18 cellular contexts compared by ENCODE assay signal in the genomic region with DNA sequence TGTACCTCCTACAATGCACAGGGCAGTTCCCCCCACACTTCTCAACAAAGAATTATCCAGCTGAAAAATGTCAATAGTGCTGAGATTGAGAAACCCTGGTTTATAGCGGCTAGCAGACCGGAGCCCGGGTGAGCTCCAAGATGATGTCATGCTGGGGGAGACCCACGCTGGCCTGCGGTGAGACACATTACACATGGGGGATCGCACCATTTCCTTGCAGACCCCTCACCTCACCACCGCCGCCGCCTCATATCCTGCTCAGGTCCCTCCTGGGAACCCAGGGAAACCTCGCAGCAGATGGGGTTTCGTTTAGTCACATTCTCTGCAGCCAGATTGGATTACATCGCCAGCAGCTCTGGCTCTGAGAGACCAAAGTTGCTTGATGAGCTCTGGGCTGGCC. TPM values are rescaled to one million over a fixed set of nuclear protein-coding genes. Genes with fewer than 3 reads are reported as not detected.
DNase-seq lines count a peak whose midpoint lies in the region; FAIRE-seq and TF ChIP-seq lines count a peak whose summit lies in the region.
"Had no signal": no experiment of that assay in that cellular context is flagged by ENCODE, and none has a peak within 500 bp of the region (broad histone marks: within the 10 kb centered on the region; RNA-seq: fewer than 3 reads in every experiment).

No MANE protein-coding gene starts in this region.

- no peak for TF ChIP-seq CTCF in glutamatergic neuron (IDR thresholded peaks at IDR 0.05; ENCODE audit: partially characterized antibody, unreplicated experiment)

- FAIRE-seq in RCC 7860 (lab: Jason Lieb, UNC) (no peak), GM19239 (lab: Jason Lieb, UNC) (no peak)
- FAIRE-seq: colon had no signal

- H2BK5ac ChIP-seq in trophoblast cell (ENCODE audit: low read depth, low read length, poor library complexity) = no peak overlapping the region

- H3K36me3 Mint-ChIP-seq in glutamatergic neuron (ENCODE audit: unreplicated experiment) = no peaks in the 10 kb centered on the region
- H3K36me3 Mint-ChIP-seq in activated CD4-positive, alpha-beta T cell treated with anti-CD3 and anti-CD28 coated beads, Interleukin-2, amount 10 ng/mL, durations not matched to agents 7 days and 5 days (ENCODE audit: low read depth) = no peaks in the 10 kb centered on the region
- no peaks in the 10 kb centered on the region for H3K36me3 Mint-ChIP-seq in activated T-cell treated with anti-CD3 and anti-CD28 coated beads, Interleukin-2, amount 50 U/mL, for 24 hours (ENCODE audit: low read depth)
- H3K36me3 Mint-ChIP-seq: activated naive CD8-positive, alpha-beta T cell treated with anti-CD3 and anti-CD28 coated beads for 36 hours; memory B cell had no signal

- H3K9me3 Mint-ChIP-seq in glutamatergic neuron (ENCODE audit: unreplicated experiment) = peaks cover 2% of the 10 kb centered on the region
- H3K9me3 Mint-ChIP-seq in activated CD4-positive, alpha-beta T cell treated with anti-CD3 and anti-CD28 coated beads, Interleukin-2, amount 10 ng/mL, durations not matched to agents 7 days and 5 days = no peaks in the 10 kb centered on the region
- H3K9me3 Mint-ChIP-seq in activated T-cell treated with anti-CD3 and anti-CD28 coated beads, Interleukin-2, amount 50 U/mL, for 24 hours = no peaks in the 10 kb centered on the region
- H3K9me3 Mint-ChIP-seq: activated naive CD8-positive, alpha-beta T cell treated with anti-CD3 and anti-CD28 coated beads for 36 hours; memory B cell had no signal

- DNase-seq in DMS 273 (lab: John Stamatoyannopoulos, UW; ENCODE audit: unreplicated experiment) = peak; percentile 86
- peak; percentile 73 for DNase-seq in RCC 7860 (ENCODE audit: low spot score)
- peak; percentile 76 for DNase-seq in glutamatergic neuron
- no peak for DNase-seq in trophoblast cell
- DNase-seq in GM19239 (ENCODE audit: insufficient read length, low spot score) = no peak
- DNase-seq in UCSD-AML1 (lab: John Stamatoyannopoulos, UW; ENCODE audit: unreplicated experiment) = no peak
- DNase-seq in activated CD4-positive, alpha-beta T cell treated with anti-CD3 and anti-CD28 coated beads, Interleukin-2, amount 10 ng/mL, durations not matched to agents 7 days and 5 days = no peak
- no peak for DNase-seq in activated T-cell treated with anti-CD3 and anti-CD28 coated beads, Interleukin-2, amount 50 U/mL, for 24 hours
- DNase-seq: activated CD8-positive, alpha-beta memory T cell treated with anti-CD3 and anti-CD28 coated beads, Interleukin-2, amount 50 U/mL, for 4 hours; activated naive CD8-positive, alpha-beta T cell treated with anti-CD3 and anti-CD28 coated beads for 36 hours; DMS153; MM.1S had no signal

- no peak overlapping the region for H3K4me2 ChIP-seq in trophoblast cell (ENCODE audit: low read length)

- POLR2A ChIA-PET in activated CD4-positive, alpha-beta T cell treated with anti-CD3 and anti-CD28 coated beads, Interleukin-2, amount 10 ng/mL, durations not matched to agents 7 days and 5 days (lab: Charles Lee) = no interaction called here

- H2AK5ac ChIP-seq in trophoblast cell (ENCODE audit: low read length) = no peak overlapping the region

- no peaks in the 10 kb centered on the region for H3K36me3 ChIP-seq in trophoblast cell (ENCODE audit: control insufficient read depth in 1 of 2, insufficient read depth in 2 of 2, low read length in 2 of 2)
- H3K36me3 ChIP-seq: HAP-1, suprapubic skin had no signal

- H4K12ac ChIP-seq in trophoblast cell (ENCODE audit: low read depth, low read length) = no peak overlapping the region

- H2AFZ ChIP-seq in trophoblast cell (ENCODE audit: insufficient read depth, low read length, poor library complexity) = no peak overlapping the region

- no peaks in the 10 kb centered on the region for H3K79me2 ChIP-seq in trophoblast cell (ENCODE audit: control insufficient read depth, insufficient read depth, low read length, poor library complexity)

- CTCF ChIA-PET in activated CD4-positive, alpha-beta T cell treated with anti-CD3 and anti-CD28 coated beads, Interleukin-2, amount 10 ng/mL, durations not matched to agents 7 days and 5 days (lab: Charles Lee) = interaction anchor here (1.5 kb wide), 1 partner anchor 9 kb away, joined by 4 read pairs; no protein-coding TSS in a partner anchor

- no peaks in the 10 kb centered on the region for H3K79me1 ChIP-seq in trophoblast cell (ENCODE audit: low read length)

- H4K91ac ChIP-seq in trophoblast cell (ENCODE audit: low read depth, low read length) = no peak overlapping the region

- no peak overlapping the region for H3K9ac ChIP-seq in trophoblast cell (ENCODE audit: low read length)

- H3K27ac ChIP-seq in trophoblast cell (ENCODE audit: low read depth, low read length) = no peak overlapping the region
- H3K27ac ChIP-seq: SK-N-MC, suprapubic skin, VCaP had no signal

- peaks cover 1% of the 10 kb centered on the region for H3K27me3 Mint-ChIP-seq in glutamatergic neuron (ENCODE audit: unreplicated experiment)
- peaks cover 22% of the 10 kb centered on the region for H3K27me3 Mint-ChIP-seq in activated CD4-positive, alpha-beta T cell treated with anti-CD3 and anti-CD28 coated beads, Interleukin-2, amount 10 ng/mL, durations not matched to agents 7 days and 5 days
- H3K27me3 Mint-ChIP-seq in activated T-cell treated with anti-CD3 and anti-CD28 coated beads, Interleukin-2, amount 50 U/mL, for 24 hours = peaks cover 40% of the 10 kb centered on the region

- WGBS in trophoblast cell (ENCODE audit: extremely low coverage, insufficient coverage, insufficient read length) = no CpG with 5 or more reads among the region's 12 CpGs

- no peak overlapping the region for H2BK120ac ChIP-seq in trophoblast cell (ENCODE audit: insufficient read depth, low read length, poor library complexity)

- H3K4me3 ChIP-seq in trophoblast cell (ENCODE audit: low read depth, low read length) = no peak overlapping the region
- H3K4me3 ChIP-seq: HAP-1, SK-N-MC, suprapubic skin had no signal

- peaks cover 0 to 3% of the 10 kb centered on the region in 2 experiments for H3K4me1 ChIP-seq in trophoblast cell (ENCODE audit: control insufficient read depth in 1 of 2, insufficient read depth in 2 of 2, low read length in 2 of 2)
- H3K4me1 ChIP-seq: HAP-1 had no signal

- no peak overlapping the region for H3K4ac ChIP-seq in trophoblast cell (ENCODE audit: low read depth, low read length)

- peak overlapping the region; percentile 43 for H4K8ac ChIP-seq in trophoblast cell (ENCODE audit: low read depth, low read length)

- H3K9me3 ChIP-seq in trophoblast cell (ENCODE audit: insufficient read depth, low read depth, low read length) = no peaks in the 10 kb centered on the region
- H3K9me3 ChIP-seq: HAP-1, suprapubic skin had no signal

- H3K14ac ChIP-seq in trophoblast cell (ENCODE audit: low read length) = no peak overlapping the region

- peaks cover 10% of the 10 kb centered on the region for H3K4me1 Mint-ChIP-seq in glutamatergic neuron (ENCODE audit: low read depth, unreplicated experiment)
- no peaks in the 10 kb centered on the region for H3K4me1 Mint-ChIP-seq in activated CD4-positive, alpha-beta T cell treated with anti-CD3 and anti-CD28 coated beads, Interleukin-2, amount 10 ng/mL, durations not matched to agents 7 days and 5 days
- H3K4me1 Mint-ChIP-seq in activated T-cell treated with anti-CD3 and anti-CD28 coated beads, Interleukin-2, amount 50 U/mL, for 24 hours (ENCODE audit: low read depth) = no peaks in the 10 kb centered on the region
- H3K4me1 Mint-ChIP-seq: activated naive CD8-positive, alpha-beta T cell treated with anti-CD3 and anti-CD28 coated beads for 36 hours; memory B cell had no signal

- no peak overlapping the region for H3K23ac ChIP-seq in trophoblast cell (ENCODE audit: low read length)

- peak overlapping the region; percentile 83 for H3K27ac Mint-ChIP-seq in glutamatergic neuron (ENCODE audit: unreplicated experiment)
- H3K27ac Mint-ChIP-seq in activated CD4-positive, alpha-beta T cell treated with anti-CD3 and anti-CD28 coated beads, Interleukin-2, amount 10 ng/mL, durations not matched to agents 7 days and 5 days = no peak overlapping the region
- no peak overlapping the region for H3K27ac Mint-ChIP-seq in activated T-cell treated with anti-CD3 and anti-CD28 coated beads, Interleukin-2, amount 50 U/mL, for 24 hours
- H3K27ac Mint-ChIP-seq: activated naive CD8-positive, alpha-beta T cell treated with anti-CD3 and anti-CD28 coated beads for 36 hours; memory B cell had no signal

- no peak overlapping the region for H3K18ac ChIP-seq in trophoblast cell (ENCODE audit: low read length)

- peak overlapping the region; percentile 45 for H3K4me3 Mint-ChIP-seq in glutamatergic neuron (ENCODE audit: unreplicated experiment)
- no peak overlapping the region for H3K4me3 Mint-ChIP-seq in activated CD4-positive, alpha-beta T cell treated with anti-CD3 and anti-CD28 coated beads, Interleukin-2, amount 10 ng/mL, durations not matched to agents 7 days and 5 days
- no peak overlapping the region for H3K4me3 Mint-ChIP-seq in activated T-cell treated with anti-CD3 and anti-CD28 coated beads, Interleukin-2, amount 50 U/mL, for 24 hours
- H3K4me3 Mint-ChIP-seq: activated naive CD8-positive, alpha-beta T cell treated with anti-CD3 and anti-CD28 coated beads for 36 hours; memory B cell had no signal

- H2BK12ac ChIP-seq in trophoblast cell (ENCODE audit: low read length) = peak overlapping the region; percentile 43

- no peaks in the 10 kb centered on the region for H3K27me3 ChIP-seq in trophoblast cell (ENCODE audit: insufficient read depth, low read length)

RNA-seq across cellular contexts. Expression of gene TNC, which starts 14.7 kb away (rescaled TPM):
- total RNA-seq in glutamatergic neuron (ENCODE audit: unreplicated experiment) = 34.5 TPM
- 111 and 117 TPM in 2 replicates for polyA plus RNA-seq in trophoblast cell (2013)
- under 1 TPM in 1 of 2 experiments, not detected in 1; 0.12 TPM for total RNA-seq in activated CD4-positive, alpha-beta T cell treated with anti-CD3 and anti-CD28 coated beads, Interleukin-2, amount 10 ng/mL, durations not matched to agents 7 days and 5 days

Comparison
In these comparisons a context has a peak if more than half of its experiments do, and no peak if none do; other contexts are left out.
1. DNase-seq: peak in DMS 273 (single experiment), RCC 7860 (single experiment) and glutamatergic neuron (single experiment); none in trophoblast cell (0 of 2), GM19239 (single experiment), UCSD-AML1 (single experiment), activated CD4-positive, alpha-beta T cell treated with anti-CD3 and anti-CD28 coated beads, Interleukin-2, amount 10 ng/mL, durations not matched to agents 7 days and 5 days (single experiment) and activated T-cell treated with anti-CD3 and anti-CD28 coated beads, Interleukin-2, amount 50 U/mL, for 24 hours (single experiment).
2. RNA of gene TNC, which starts 14.7 kb away (total RNA-seq): 34.5 TPM in glutamatergic neuron (single experiment); 0.12 TPM in activated CD4-positive, alpha-beta T cell treated with anti-CD3 and anti-CD28 coated beads, Interleukin-2, amount 10 ng/mL, durations not matched to agents 7 days and 5 days; every median in the first group is over 10 times any median in the second.